11 cellular contexts compared by ENCODE assay signal in genomic region chr17:50195196-50195865, GRCh38. TPM values are rescaled to one million over a fixed set of nuclear protein-coding genes. Genes with fewer than 3 reads are reported as not detected.
DNase-seq lines count a peak whose midpoint lies in the region; ATAC-seq and TF ChIP-seq lines count a peak whose summit lies in the region.
"Had no signal": no experiment of that assay in that cellular context is flagged by ENCODE, and none has a peak within 500 bp of the region (broad histone marks: within the 10 kb centered on the region; RNA-seq: fewer than 3 reads in every experiment).

No MANE protein-coding gene starts in this region.

- DNase-seq in WERI-Rb-1: no peak
- no peak for DNase-seq in stimulated activated effector memory CD8-positive, alpha-beta T cell treated with anti-CD3 and anti-CD28 coated beads, Interleukin-12 subunit alpha, Interleukin-12 subunit beta, amount 100 ng/mL, for 72 hours (ENCODE audit: low spot score in 2 of 2)
- DNase-seq in putamen (ENCODE audit: low spot score): no peak
- no peak for DNase-seq in EL
- DNase-seq: hypothalamus; stimulated activated naive CD4-positive, alpha-beta T cell had no signal

- 40 to 74% methylated on average over 2 to 5 of the region's 12 CpGs for WGBS in gastroesophageal sphincter (ENCODE audit: low coverage in 1 of 2), 2 donors

- no peak for TF ChIP-seq EP300 in gastroesophageal sphincter (IDR thresholded peaks at IDR 0.05)

- H3K4me3 ChIP-seq in WERI-Rb-1 (ENCODE audit: low read depth, low read length): no peak overlapping the region
- H3K4me3 ChIP-seq in gastroesophageal sphincter: no peak overlapping the region

- H3K36me3 ChIP-seq in WERI-Rb-1 (peaks cover 7% of the 10 kb centered on the region), gastroesophageal sphincter (peaks cover 0 to 83% of the 10 kb centered on the region in 2 donors)

- no peaks in the 10 kb centered on the region for H3K9me3 ChIP-seq in WERI-Rb-1 (ENCODE audit: severe bottlenecking)
- no peaks in the 10 kb centered on the region for H3K9me3 ChIP-seq in gastroesophageal sphincter

- ATAC-seq in gastroesophageal sphincter: no peak
- no peak for ATAC-seq in stimulated activated effector memory CD8-positive, alpha-beta T cell treated with anti-CD3 and anti-CD28 coated beads, Interleukin-12 subunit alpha, Interleukin-12 subunit beta, amount 100 ng/mL, for 72 hours
- no peak for ATAC-seq in HG02970 (IDR thresholded peaks at IDR 0.05; ENCODE audit: low FRiP score, unreplicated experiment)
- no peak for ATAC-seq in HG03135 (IDR thresholded peaks at IDR 0.05; ENCODE audit: unreplicated experiment)

- H3K27me3 ChIP-seq in WERI-Rb-1 (ENCODE audit: insufficient read depth, low read depth, severe bottlenecking) (no peaks in the 10 kb centered on the region), gastroesophageal sphincter (no peaks in the 10 kb centered on the region)

- H3K9me3 Mint-ChIP-seq in stimulated activated effector memory CD8-positive, alpha-beta T cell treated with anti-CD3 and anti-CD28 coated beads, Interleukin-12 subunit alpha, Interleukin-12 subunit beta, amount 100 ng/mL, for 72 hours: no peaks in the 10 kb centered on the region

- peaks cover 2 to 66% (median 21%) of the 10 kb centered on the region in 3 donors for H3K4me1 ChIP-seq in gastroesophageal sphincter

- H3K4me3 Mint-ChIP-seq in stimulated activated effector memory CD8-positive, alpha-beta T cell treated with anti-CD3 and anti-CD28 coated beads, Interleukin-12 subunit alpha, Interleukin-12 subunit beta, amount 100 ng/mL, for 72 hours: no peak overlapping the region

- TF ChIP-seq POLR2A in gastroesophageal sphincter (IDR thresholded peaks at IDR 0.05): no peak

- H3K36me3 Mint-ChIP-seq in stimulated activated effector memory CD8-positive, alpha-beta T cell treated with anti-CD3 and anti-CD28 coated beads, Interleukin-12 subunit alpha, Interleukin-12 subunit beta, amount 100 ng/mL, for 72 hours: no peaks in the 10 kb centered on the region

- TF ChIP-seq CTCF in GM12872 (IDR thresholded peaks at IDR 0.05; ENCODE audit: insufficient read depth, low read depth, low read length): peak; percentile 34; the same call in 2 of the 3 replicates
- TF ChIP-seq CTCF in WERI-Rb-1 (IDR thresholded peaks at IDR 0.05; ENCODE audit: low read depth, low read length): peak; percentile 34
- peak in 1 of 4 experiments; percentile 8 for TF ChIP-seq CTCF in gastroesophageal sphincter (IDR thresholded peaks at IDR 0.05)

- H3K27ac ChIP-seq in WERI-Rb-1 (no peak overlapping the region), gastroesophageal sphincter (peak overlapping the region in 3 of 4 donors; percentile 57 to 94 (median 90))

- no peaks in the 10 kb centered on the region for H3K4me1 Mint-ChIP-seq in stimulated activated effector memory CD8-positive, alpha-beta T cell treated with anti-CD3 and anti-CD28 coated beads, Interleukin-12 subunit alpha, Interleukin-12 subunit beta, amount 100 ng/mL, for 72 hours

- peak overlapping the region; percentile 60 for H3K27ac Mint-ChIP-seq in stimulated activated effector memory CD8-positive, alpha-beta T cell treated with anti-CD3 and anti-CD28 coated beads, Interleukin-12 subunit alpha, Interleukin-12 subunit beta, amount 100 ng/mL, for 72 hours

RNA-seq across cellular contexts. Expression of gene COL1A1, which starts 6.1 kb away (rescaled TPM):
- 10 to 100 TPM; 14.6 to 92.9 (median 69.7) TPM for total RNA-seq in gastroesophageal sphincter

RNA-seq across cellular contexts. Expression of gene SGCA, which starts 29.5 kb away (rescaled TPM):
- total RNA-seq in gastroesophageal sphincter: 100 to 1,000 TPM in 2 of 4 donors, 10 to 100 TPM in 2; 58.1 to 145 (median 93.4) TPM
- total RNA-seq: dermis microvascular lymphatic vessel endothelial cell had no signal

RNA-seq across cellular contexts. Expression of gene PPP1R9B, which starts 44.9 kb away (rescaled TPM):
- 10 to 100 TPM; 23.3 to 38.1 (median 30.8) TPM for total RNA-seq in gastroesophageal sphincter
